ENCODE assay signal across 13 cellular contexts in genomic region chrX:67604979-67605703, GRCh38.
DNase-seq lines count a peak whose midpoint lies in the region; ATAC-seq lines count a peak whose summit lies in the region.
"Had no signal": no experiment of that assay in that cellular context is flagged by ENCODE, and none has a peak within 500 bp of the region (broad histone marks: within the 10 kb centered on the region; RNA-seq: fewer than 3 reads in every experiment).

No MANE protein-coding gene starts in this region.

- no peak overlapping the region for H3K27ac Mint-ChIP-seq in activated naive CD4-positive, alpha-beta T cell treated with anti-CD3 and anti-CD28 coated beads for 36 hours
- H3K27ac Mint-ChIP-seq: naive B cell had no signal

- no peaks in the 10 kb centered on the region for H3K4me1 Mint-ChIP-seq in activated naive CD4-positive, alpha-beta T cell treated with anti-CD3 and anti-CD28 coated beads for 36 hours (ENCODE audit: low read depth)
- H3K4me1 Mint-ChIP-seq: naive B cell had no signal

- ATAC-seq in GM18502 (IDR thresholded peaks at IDR 0.05; ENCODE audit: poor library complexity, unreplicated experiment) (peak; percentile 44), GM21423 (IDR thresholded peaks at IDR 0.05; ENCODE audit: unreplicated experiment) (no peak), GM19324 (IDR thresholded peaks at IDR 0.05; ENCODE audit: low FRiP score, unreplicated experiment) (no peak)

- CTCF ChIA-PET in activated naive CD4-positive, alpha-beta T cell treated with anti-CD3 and anti-CD28 coated beads for 36 hours (lab: Charles Lee): no interaction called here

- no peak overlapping the region for H3K4me3 Mint-ChIP-seq in activated naive CD4-positive, alpha-beta T cell treated with anti-CD3 and anti-CD28 coated beads for 36 hours
- H3K4me3 Mint-ChIP-seq: naive B cell had no signal

- no peaks in the 10 kb centered on the region for H3K36me3 Mint-ChIP-seq in activated naive CD4-positive, alpha-beta T cell treated with anti-CD3 and anti-CD28 coated beads for 36 hours (ENCODE audit: low read depth)
- H3K36me3 Mint-ChIP-seq: naive B cell had no signal

- DNase-seq in HS-5 (ENCODE audit: low read depth) (peak; percentile 66), dermis microvascular lymphatic vessel endothelial cell (ENCODE audit: low read depth in 2 of 2) (peak; percentile 43 to 82), myocyte (ENCODE audit: low read depth) (peak; percentile 84), retina (no peak)
- no peak for DNase-seq in activated naive CD4-positive, alpha-beta T cell treated with anti-CD3 and anti-CD28 coated beads for 36 hours
- DNase-seq: activated CD4-positive, alpha-beta T cell treated with anti-CD3 and anti-CD28 coated beads for 4 hours; colonic mucosa; naive B cell; NCI-H69; stimulated activated CD8-positive, alpha-beta memory T cell treated with anti-CD3 and anti-CD28 coated beads, Interleukin-4, amount 100 ng/mL, for 48 hours had no signal

- H3K27me3 Mint-ChIP-seq in activated naive CD4-positive, alpha-beta T cell treated with anti-CD3 and anti-CD28 coated beads for 36 hours (ENCODE audit: low read depth): no peaks in the 10 kb centered on the region
- H3K27me3 Mint-ChIP-seq: naive B cell had no signal

- H3K9me3 Mint-ChIP-seq in activated naive CD4-positive, alpha-beta T cell treated with anti-CD3 and anti-CD28 coated beads for 36 hours: no peaks in the 10 kb centered on the region

- intact Hi-C loops in activated naive CD4-positive, alpha-beta T cell treated with anti-CD3 and anti-CD28 coated beads for 36 hours (cut with micrococcal nuclease): no loop called here

Comparison
In these comparisons a context has a peak if more than half of its experiments do, and no peak if none do; other contexts are left out.
1. DNase-seq: peak in HS-5 (single experiment), dermis microvascular lymphatic vessel endothelial cell (2 of 2) and myocyte (single experiment); none in retina (single experiment) and activated naive CD4-positive, alpha-beta T cell treated with anti-CD3 and anti-CD28 coated beads for 36 hours (single experiment).